Comparison of ENCODE assay signal across 8 cellular contexts in the genomic region with DNA sequence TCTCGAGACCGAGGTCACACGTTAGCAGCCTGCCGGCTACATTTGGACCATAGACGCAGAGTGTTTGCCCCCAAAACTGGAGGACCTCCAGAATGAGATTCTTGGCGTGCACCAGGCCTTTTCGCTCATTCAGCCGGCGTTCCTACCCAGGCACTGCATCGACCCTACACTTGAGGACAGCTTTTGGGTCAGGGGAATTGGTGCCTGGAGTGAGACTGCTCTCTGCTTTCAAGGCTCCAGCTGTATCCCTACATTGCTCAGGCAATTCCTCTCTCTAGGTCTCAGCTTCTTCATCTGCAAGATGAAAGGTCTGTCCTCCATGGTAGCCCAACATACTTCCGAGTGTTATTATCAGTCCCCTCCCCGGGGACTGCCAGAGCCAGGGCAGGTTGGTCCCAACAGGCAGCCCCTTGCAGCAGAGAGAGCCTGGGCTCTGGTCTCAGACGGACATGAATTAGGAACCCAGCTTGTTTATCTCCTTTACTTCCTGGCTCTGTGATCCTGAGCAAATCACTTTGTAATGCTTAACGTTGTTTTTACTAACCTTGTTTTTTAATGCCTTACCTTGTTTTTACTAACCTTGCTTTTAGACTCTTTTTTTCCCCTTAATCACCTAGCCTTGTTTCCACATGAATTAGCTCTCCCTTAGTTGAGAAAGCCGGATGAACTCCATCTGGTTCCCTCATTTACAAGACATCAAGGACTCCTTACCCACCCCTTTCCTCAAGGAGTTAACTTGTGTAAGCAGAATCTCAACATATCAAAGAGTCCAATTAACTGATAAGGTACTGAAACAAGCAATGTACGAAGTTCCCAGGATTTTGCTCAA. TPM values are rescaled to one million over a fixed set of nuclear protein-coding genes. Genes with fewer than 3 reads are reported as not detected.
DNase-seq lines count a peak whose midpoint lies in the region; ATAC-seq lines count a peak whose summit lies in the region.

No MANE protein-coding gene starts in this region.

- H3K4me3 ChIP-seq in SJSA1 (peak overlapping the region; percentile 87), esophagus (ENCODE audit: low read depth in 1 of 2, low read length in 2 of 2) (peak overlapping the region; percentile 82 to 84), neuron (ENCODE audit: low read length) (peak overlapping the region; percentile 87)

- H3K36me3 ChIP-seq in SJSA1 (peaks cover 48% of the 10 kb centered on the region), esophagus (ENCODE audit: control insufficient read depth in 2 of 2, insufficient read depth in 2 of 2, low read length in 1 of 2) (peaks cover 20 to 25% of the 10 kb centered on the region in 2 donors), neuron (ENCODE audit: insufficient read depth, low read length) (peaks cover 29% of the 10 kb centered on the region)

- peak; percentile 9 for ATAC-seq in HG02588 (IDR thresholded peaks at IDR 0.05; ENCODE audit: unreplicated experiment)

- no peaks in the 10 kb centered on the region for H3K9me3 ChIP-seq in SJSA1 (replicated peaks)
- no peaks in the 10 kb centered on the region for H3K9me3 ChIP-seq in esophagus (ENCODE audit: control insufficient read depth in 2 of 2, insufficient read depth in 1 of 2, low read depth in 1 of 2, low read length in 1 of 2)
- H3K9me3 ChIP-seq in neuron (ENCODE audit: low read length), result no peaks in the 10 kb centered on the region

- H3K27ac ChIP-seq in SJSA1 (0 out of 2 replicates have a peak overlapping the region, but pooled peaks have one; percentile 80), esophagus (ENCODE audit: low read depth in 2 of 2, low read length in 1 of 2) (peak overlapping the region; percentile 73 to 90)

- DNase-seq in NCI-H146 (lab: John Stamatoyannopoulos, UW) (peak; percentile 25), NCI-H146 treated with DMSO at 0.1 percent for 48 hours (lab: John Stamatoyannopoulos, UW; ENCODE audit: unreplicated experiment) (no peak), SJSA1 (ENCODE audit: low read depth in 1 of 2, low spot score in 2 of 2) (peak in 1 of 2 experiments; percentile 29), ureter (ENCODE audit: low spot score) (no peak), DMS153 (lab: John Stamatoyannopoulos, UW) (no peak)

- WGBS in esophagus, 2 donors, result 3 to 4% methylated on average over 16 of the region's 16 CpGs

- peaks cover 28% of the 10 kb centered on the region for H3K4me1 ChIP-seq in SJSA1 (replicated peaks)
- no peaks in the 10 kb centered on the region for H3K4me1 ChIP-seq in esophagus (ENCODE audit: control insufficient read depth in 2 of 2, insufficient read depth in 2 of 2, low read length in 1 of 2)
- H3K4me1 ChIP-seq in neuron (ENCODE audit: insufficient read depth, low read length), result peaks cover 16% of the 10 kb centered on the region

- H2AFZ ChIP-seq in neuron (ENCODE audit: low read depth, low read length), result peak overlapping the region; percentile 69

- H3K27me3 ChIP-seq in SJSA1 (replicated peaks) (no peaks in the 10 kb centered on the region), esophagus (ENCODE audit: control insufficient read depth in 1 of 2, insufficient read depth in 2 of 2, low read length in 2 of 2) (no peaks in the 10 kb centered on the region), neuron (ENCODE audit: insufficient read depth, low read length) (no peaks in the 10 kb centered on the region)

RNA-seq across cellular contexts. Expression of a gene that starts 0.9 kb away (rescaled TPM):
- 28.6 and 43.9 TPM in 2 replicates for total RNA-seq in SJSA1 (2014; rRNA removed; shearing (Covaris generic))
- polyA plus RNA-seq in esophagus, result 10 to 100 TPM; 14.1 to 17.4 TPM
- 20.8 TPM for total RNA-seq in ureter

RNA-seq across cellular contexts. Expression of a gene that starts 20.6 kb away (rescaled TPM):
- 30.5 and 55.2 TPM in 2 replicates for total RNA-seq in SJSA1 (2014; rRNA removed; shearing (Covaris generic))
- 100 to 1,000 TPM; 270 to 383 TPM for polyA plus RNA-seq in esophagus
- 106 TPM for total RNA-seq in ureter
